ENCODE assay signal across 8 cellular contexts in genomic region chr9:129110740-129111142, GRCh38. TPM values are rescaled to one million over a fixed set of nuclear protein-coding genes. Genes with fewer than 3 reads are reported as not detected.
DNase-seq lines count a peak whose midpoint lies in the region; ATAC-seq and TF ChIP-seq lines count a peak whose summit lies in the region.

CRAT (minus strand) TSS chr9:129110793; CDS start chr9:129110509, 284 bp downstream.

- no peak for TF ChIP-seq CTCF in left ventricle myocardium inferior (IDR thresholded peaks at IDR 0.05; ENCODE audit: borderline replicate concordance)
- TF ChIP-seq CTCF in prostate gland (IDR thresholded peaks at IDR 0.05), result no peak
- TF ChIP-seq CTCF in upper lobe of right lung (IDR thresholded peaks at IDR 0.05), result no peak

- H3K4me1 ChIP-seq in left ventricle myocardium inferior (peaks cover 64% of the 10 kb centered on the region), prostate gland (replicated peaks) (peaks cover 13% of the 10 kb centered on the region), upper lobe of right lung (peaks cover 17% of the 10 kb centered on the region)

- 0% methylated on average over 14 of the region's 28 CpGs for WGBS in prostate gland

- DNase-seq in NCI-H187 (lab: John Stamatoyannopoulos, UW) (peak; percentile 71 to 77), T-helper 2 cell (peak; percentile 88 to 99 (median 95)), left ventricle myocardium inferior (peak; percentile 99), prostate gland (ENCODE audit: low spot score) (peak; percentile 97), upper lobe of right lung (peak; percentile 99)

- intact Hi-C loops in left ventricle myocardium inferior (cut with micrococcal nuclease) (no loop called here), prostate gland (cut with DNase I) (no loop called here), upper lobe of right lung (cut with DNase I) (no loop called here)

- H3K27me3 ChIP-seq in left ventricle myocardium inferior (ENCODE audit: low read depth), result no peaks in the 10 kb centered on the region
- H3K27me3 ChIP-seq in prostate gland (replicated peaks; ENCODE audit: insufficient read depth), result no peaks in the 10 kb centered on the region
- H3K27me3 ChIP-seq in upper lobe of right lung, result no peaks in the 10 kb centered on the region

- TF ChIP-seq POLR2A in GM15510 (IDR thresholded peaks at IDR 0.05; ENCODE audit: borderline replicate concordance, extremely low read depth, insufficient read length), result peak; percentile 87
- TF ChIP-seq POLR2A in prostate gland (IDR thresholded peaks at IDR 0.05), result peak; percentile 97

- peak within 1 kb of the TSS; percentile 89 for H3K4me3 ChIP-seq in left ventricle myocardium inferior
- H3K4me3 ChIP-seq in prostate gland, result peak within 1 kb of the TSS; percentile 87 to 89
- H3K4me3 ChIP-seq in upper lobe of right lung, result peak within 1 kb of the TSS; percentile 89

- no peaks in the 10 kb centered on the region for H3K9me3 ChIP-seq in left ventricle myocardium inferior (replicated peaks)
- H3K9me3 ChIP-seq in prostate gland, result no peaks in the 10 kb centered on the region
- no peaks in the 10 kb centered on the region for H3K9me3 ChIP-seq in upper lobe of right lung

- ATAC-seq in HG02884 (IDR thresholded peaks at IDR 0.05; ENCODE audit: unreplicated experiment), result peak; percentile 48
- peak; percentile 94 for ATAC-seq in upper lobe of right lung

- H3K27ac ChIP-seq in angular gyrus (ENCODE audit: low read depth, low read length), result peak within 1 kb of the TSS; percentile 97
- peak within 1 kb of the TSS; percentile 99 for H3K27ac ChIP-seq in left ventricle myocardium inferior (replicated peaks)
- H3K27ac ChIP-seq in prostate gland, result peak within 1 kb of the TSS; percentile 95 to 96
- peak within 1 kb of the TSS; percentile 94 for H3K27ac ChIP-seq in upper lobe of right lung

- H3K36me3 ChIP-seq in left ventricle myocardium inferior (peaks cover 19% of the 10 kb centered on the region), prostate gland (no peaks in the 10 kb centered on the region), upper lobe of right lung (no peaks in the 10 kb centered on the region)

RNA-seq across cellular contexts. Expression of gene CRAT, which starts in this region (rescaled TPM):
- total RNA-seq in left ventricle myocardium inferior, result 85.3 TPM
- 10 to 100 TPM; 59.8 to 98.3 TPM for total RNA-seq in prostate gland
- total RNA-seq in upper lobe of right lung, result 22.8 TPM

Comparison
In these comparisons a context has a peak if more than half of its experiments do, and no peak if none do; other contexts are left out.
1. Peak in every context shown above with its lines: DNase-seq, ATAC-seq, H3K4me3 ChIP-seq and H3K27ac ChIP-seq.